Comparison of ENCODE assay signal across 31 cellular contexts in the genomic region with DNA sequence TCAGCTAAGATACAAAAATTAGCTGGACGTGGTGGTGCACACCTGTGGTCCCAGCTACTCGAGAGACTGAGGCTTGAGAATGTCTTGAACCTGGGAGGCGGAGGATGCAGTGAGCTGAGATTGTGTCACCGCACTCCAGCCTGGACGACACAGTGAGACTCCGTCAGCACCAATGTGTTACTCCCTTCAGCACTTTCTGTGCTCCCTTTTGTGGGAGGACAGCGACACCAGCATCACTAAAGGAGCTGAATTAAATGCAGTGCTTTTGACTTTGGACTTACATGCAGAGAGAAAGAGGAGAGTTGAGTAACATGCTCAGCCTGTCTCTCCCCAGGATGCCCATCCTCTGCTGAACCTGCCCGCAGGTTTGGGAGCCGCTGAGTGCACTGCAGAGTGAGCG.
"Had no signal": no experiment of that assay in that cellular context is flagged by ENCODE, and none has a peak within 500 bp of the region (broad histone marks: within the 10 kb centered on the region; RNA-seq: fewer than 3 reads in every experiment).

No MANE protein-coding gene starts in this region.

- H3K36me3 ChIP-seq: left lung, neural progenitor cell, neutrophil, thoracic aorta had no signal

- ATAC-seq: heart right ventricle, left cardiac atrium, left lung, lower lobe of right lung, natural killer cell, psoas muscle, upper lobe of right lung had no signal

- H3K4me3 Mint-ChIP-seq: mesothelial cell of epicardium; natural killer cell; nephron progenitor cell; neural progenitor cell; stimulated activated naive CD8-positive, alpha-beta T cell treated with anti-CD3 and anti-CD28 coated beads, Interleukin-15, Interleukin-2, amounts not matched to agents 100 ng/mL and 50 ng/mL, for 24 hours had no signal

- H3K4me3 ChIP-seq: heart right ventricle, hepatocyte, left lung, lower lobe of right lung, neural progenitor cell, psoas muscle, right lobe of liver, skin epidermis, suprapubic skin, thoracic aorta, tibial artery, upper lobe of right lung had no signal

- FAIRE-seq: keratinocyte, urothelium cell line had no signal

- H3K27ac ChIP-seq: heart right ventricle, hepatocyte, left lung, lower lobe of right lung, neural progenitor cell, neutrophil, parathyroid adenoma, psoas muscle, right lobe of liver, skin epidermis, suprapubic skin, thoracic aorta, tibial artery, upper lobe of right lung had no signal

- H3K4me1 ChIP-seq: lower lobe of right lung, parathyroid adenoma, psoas muscle, right lobe of liver, suprapubic skin, upper lobe of right lung had no signal

- DNase-seq: heart right ventricle; kidney glomerular epithelial cell; left cardiac atrium; lower lobe of right lung; mesendoderm; naive B cell; natural killer cell; nephron progenitor cell; occipital lobe; psoas muscle; right lobe of liver; stimulated activated CD4-positive, alpha-beta T cell treated with anti-CD3 and anti-CD28 coated beads, Interleukin-12 subunit alpha, Interleukin-12 subunit beta, amount 100 ng/mL, for 4 hours; stimulated activated CD4-positive, alpha-beta T cell treated with anti-CD3 and anti-CD28 coated beads, Interleukin-15, amount 100 ng/mL, for 24 hours; stimulated activated CD4-positive, alpha-beta T cell treated with anti-CD3 and anti-CD28 coated beads, Interleukin-2, amount 100 ng/mL, for 24 hours; stimulated activated CD4-positive, alpha-beta T cell treated with anti-CD3 and anti-CD28 coated beads, Interleukin-4, amount 100 ng/mL, for 1 hour; stimulated activated naive CD4-positive, alpha-beta T cell; tibial artery; trophoblast cell; upper lobe of right lung had no signal

- H3K27ac Mint-ChIP-seq: mesothelial cell of epicardium; naive B cell; natural killer cell; nephron progenitor cell; neural progenitor cell; stimulated activated naive CD8-positive, alpha-beta T cell treated with anti-CD3 and anti-CD28 coated beads, Interleukin-15, Interleukin-2, amounts not matched to agents 100 ng/mL and 50 ng/mL, for 24 hours had no signal

- H3K9ac ChIP-seq: neural progenitor cell, parathyroid adenoma had no signal

- H3K9me3 Mint-ChIP-seq: mesothelial cell of epicardium; naive B cell; natural killer cell; nephron progenitor cell; neural progenitor cell; stimulated activated naive CD8-positive, alpha-beta T cell treated with anti-CD3 and anti-CD28 coated beads, Interleukin-15, Interleukin-2, amounts not matched to agents 100 ng/mL and 50 ng/mL, for 24 hours had no signal

- H2AFZ ChIP-seq: hepatocyte, neural progenitor cell, parathyroid adenoma had no signal

- H3K4me2 ChIP-seq: hepatocyte, neural progenitor cell had no signal

- H3K9me3 ChIP-seq: heart right ventricle, left lung, lower lobe of right lung, neutrophil, psoas muscle, right lobe of liver, suprapubic skin, thoracic aorta, tibial artery, upper lobe of right lung had no signal

- H3K36me3 Mint-ChIP-seq: mesothelial cell of epicardium, natural killer cell had no signal

- H3K27me3 Mint-ChIP-seq: naive B cell; stimulated activated naive CD8-positive, alpha-beta T cell treated with anti-CD3 and anti-CD28 coated beads, Interleukin-15, Interleukin-2, amounts not matched to agents 100 ng/mL and 50 ng/mL, for 24 hours had no signal

- H3K27me3 ChIP-seq: heart right ventricle, hepatocyte, left lung, neural progenitor cell, neutrophil, right lobe of liver, suprapubic skin, tibial artery, upper lobe of right lung had no signal
